In the genomic region with DNA sequence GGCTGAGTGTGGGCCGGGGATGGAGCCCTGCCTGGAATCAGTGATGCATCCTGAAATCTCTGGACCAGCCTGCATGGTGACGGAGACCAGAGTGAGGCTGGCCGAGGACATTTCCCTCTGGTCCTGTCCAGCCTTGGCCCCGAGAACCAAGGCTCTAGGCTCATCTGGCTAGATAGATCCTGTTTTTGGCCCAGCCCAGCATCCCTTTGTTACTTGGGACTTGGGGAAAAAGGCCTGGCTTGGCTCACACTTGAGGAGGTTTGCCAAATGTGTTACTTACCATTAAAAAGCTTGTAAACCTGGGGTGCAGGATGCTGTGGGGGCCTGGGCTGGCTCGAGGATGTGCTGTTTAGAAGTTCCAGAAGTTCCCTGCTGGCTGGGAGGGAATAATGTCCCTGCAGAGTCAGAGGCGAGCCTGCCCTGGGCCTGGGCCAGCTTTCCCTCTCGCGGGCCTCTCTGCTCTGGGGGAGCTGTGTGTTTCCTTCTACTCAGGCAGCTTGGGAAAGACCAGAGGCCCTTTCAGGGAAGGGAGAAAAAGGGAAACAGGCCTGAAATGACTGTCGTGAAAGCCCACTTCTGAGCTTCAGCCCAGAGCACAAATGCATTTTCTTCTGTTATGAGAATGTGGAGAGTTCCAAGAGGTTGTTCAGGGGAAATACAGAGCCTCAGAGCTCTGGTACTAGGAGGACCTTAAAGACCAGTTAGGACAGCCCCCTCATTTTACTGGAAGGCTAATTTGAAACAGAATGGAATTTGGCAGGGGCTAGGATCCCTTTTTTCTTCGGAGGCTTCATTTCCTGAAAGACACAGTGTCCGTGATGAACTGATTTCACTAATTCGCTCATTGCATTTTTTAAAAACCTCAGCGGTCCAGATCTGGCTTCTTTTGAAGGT, we compare ENCODE assay signal across 8 cellular contexts. TPM values are rescaled to one million over a fixed set of nuclear protein-coding genes. Genes with fewer than 3 reads are reported as not detected.
DNase-seq lines count a peak whose midpoint lies in the region; ATAC-seq and TF ChIP-seq lines count a peak whose summit lies in the region.

No MANE protein-coding gene starts in this region.

- TF ChIP-seq CTCF in BE2C (IDR thresholded peaks at IDR 0.05; ENCODE audit: low read depth, low read length) (no peak), astrocyte of the cerebellum (IDR thresholded peaks at IDR 0.05; ENCODE audit: low read depth, low read length, missing control alignments) (no peak)

- peak; percentile 74 to 79 for ATAC-seq in right cardiac atrium
- ATAC-seq in naive thymus-derived CD8-positive, alpha-beta T cell = no peak
- ATAC-seq in GM19452 (IDR thresholded peaks at IDR 0.05; ENCODE audit: unreplicated experiment) = no peak
- no peak for ATAC-seq in GM18858 (IDR thresholded peaks at IDR 0.05; ENCODE audit: unreplicated experiment)

- in situ Hi-C loops in astrocyte of the cerebellum (cut with HindIII; ENCODE audit: low sequenced_read_pairs) = no loop called here

- H3K4me1 ChIP-seq in BE2C = peaks cover 57% of the 10 kb centered on the region
- H3K4me1 ChIP-seq in right cardiac atrium (ENCODE audit: control insufficient read depth, insufficient read depth, low read length) = peaks cover 45% of the 10 kb centered on the region

- no peaks in the 10 kb centered on the region for H3K9me3 Mint-ChIP-seq in naive thymus-derived CD8-positive, alpha-beta T cell

- no peaks in the 10 kb centered on the region for H3K36me3 ChIP-seq in BE2C

- H3K27ac Mint-ChIP-seq in naive thymus-derived CD8-positive, alpha-beta T cell = peak overlapping the region in 5 of 10 donors; percentile 26 to 79 (median 61)

- peak; percentile 78 for DNase-seq in BE2C
- peak; percentile 88 to 91 for DNase-seq in Kasumi-1 (lab: John Stamatoyannopoulos, UW)
- DNase-seq in astrocyte of the cerebellum (ENCODE audit: low read depth) = peak; percentile 88
- peak; percentile 94 to 98 (median 97) for DNase-seq in right cardiac atrium
- peak; percentile 90 for DNase-seq in retina
- DNase-seq in naive thymus-derived CD8-positive, alpha-beta T cell = no peak

- peaks cover 0 to 8% (median 0%) of the 10 kb centered on the region in 5 donors for H3K27me3 Mint-ChIP-seq in naive thymus-derived CD8-positive, alpha-beta T cell

- peak overlapping the region; percentile 100 for H3K27ac ChIP-seq in right cardiac atrium (ENCODE audit: low read length)

- H3K4me1 Mint-ChIP-seq in naive thymus-derived CD8-positive, alpha-beta T cell = peaks cover 29 to 46% (median 43%) of the 10 kb centered on the region in 4 donors

- WGBS in right cardiac atrium = 10% methylated on average over 13 of the region's 13 CpGs

- intact Hi-C loops in right cardiac atrium (cut with DNase I) = loop anchor here in 1 of 4 donors (5.0 kb wide), 1 partner anchor 46 kb away; the partner anchor contains the start of gene CTDSP2

- no peaks in the 10 kb centered on the region for H3K27me3 ChIP-seq in BE2C
- H3K27me3 ChIP-seq in right cardiac atrium (ENCODE audit: control insufficient read depth, insufficient read depth) = no peaks in the 10 kb centered on the region

- no peaks in the 10 kb centered on the region for H3K9me3 ChIP-seq in BE2C
- no peaks in the 10 kb centered on the region for H3K9me3 ChIP-seq in right cardiac atrium (ENCODE audit: control insufficient read depth, low read length)

- POLR2A ChIA-PET in naive thymus-derived CD8-positive, alpha-beta T cell (lab: Charles Lee) = no interaction called here

- no peak overlapping the region for H3K4me3 Mint-ChIP-seq in naive thymus-derived CD8-positive, alpha-beta T cell

- no peak overlapping the region for H3K4me3 ChIP-seq in BE2C (ENCODE audit: low read depth, low read length)
- H3K4me3 ChIP-seq in astrocyte of the cerebellum (ENCODE audit: low read depth, low read length) = peak overlapping the region; percentile 26
- no peak overlapping the region for H3K4me3 ChIP-seq in right cardiac atrium (ENCODE audit: low read length)

- no peaks in the 10 kb centered on the region for H3K36me3 Mint-ChIP-seq in naive thymus-derived CD8-positive, alpha-beta T cell

RNA-seq across cellular contexts. Expression of gene CTDSP2, which starts 47.2 kb away (rescaled TPM):
- 115 TPM for polyA plus RNA-seq in BE2C (2012; ENCODE audit: insufficient read depth, insufficient read length, low read depth)
- total RNA-seq in right cardiac atrium = 100 to 1,000 TPM in 2 of 4 donors, 10 to 100 TPM in 2; 94.3 to 116 (median 103) TPM
- 41.7 TPM for polyA plus RNA-seq in right cardiac atrium
- total RNA-seq in naive thymus-derived CD8-positive, alpha-beta T cell = 100 to 1,000 TPM; 258 to 262 TPM
- 10 to 100 TPM; 51.4 to 81.2 (median 71.5) TPM for polyA plus RNA-seq in naive thymus-derived CD8-positive, alpha-beta T cell

RNA-seq across cellular contexts. Expression of gene ATP23, which starts 47.7 kb away (rescaled TPM):
- 3.5 TPM for polyA plus RNA-seq in BE2C (2012; ENCODE audit: insufficient read depth, insufficient read length, low read depth)
- 10 to 100 TPM in 2 of 4 donors, 1 to 10 TPM in 2; 6.4 to 11.9 (median 8.4) TPM for total RNA-seq in right cardiac atrium
- polyA plus RNA-seq in right cardiac atrium = 14.3 TPM
- total RNA-seq in naive thymus-derived CD8-positive, alpha-beta T cell = 1 to 10 TPM; 7.3 to 7.7 TPM
- polyA plus RNA-seq in naive thymus-derived CD8-positive, alpha-beta T cell = 10 to 100 TPM; 19.4 to 29.1 (median 25.2) TPM

Comparison
In these comparisons a context has a peak if more than half of its experiments do, and no peak if none do; other contexts are left out.
1. DNase-seq: peak in BE2C (single experiment), Kasumi-1 (2 of 2), astrocyte of the cerebellum (single experiment), right cardiac atrium (3 of 3) and retina (single experiment); none in naive thymus-derived CD8-positive, alpha-beta T cell (0 of 10).
2. ATAC-seq: peak in right cardiac atrium (2 of 2); none in naive thymus-derived CD8-positive, alpha-beta T cell (0 of 2), GM19452 (single experiment) and GM18858 (single experiment).